In the genomic region with DNA sequence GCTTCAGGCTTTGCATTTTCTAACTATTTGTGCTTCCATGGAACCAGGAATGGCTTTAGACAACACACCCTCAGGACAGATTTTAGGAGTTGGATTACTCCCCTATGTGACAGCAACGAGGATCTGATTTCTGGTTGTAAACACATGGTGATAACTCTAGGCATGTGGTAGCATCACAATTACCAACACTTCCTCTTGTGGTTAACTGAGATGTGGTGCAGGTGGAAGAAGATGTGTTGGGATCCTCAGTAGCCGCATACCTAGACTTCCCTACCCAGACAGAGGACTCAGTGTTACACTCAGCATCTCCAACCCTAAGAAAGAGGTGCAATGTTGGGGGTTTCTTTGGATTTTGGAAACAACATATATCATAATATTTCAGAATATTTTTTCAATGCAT, we compare ENCODE assay signal across 30 cellular contexts.
"Had no signal": no experiment of that assay in that cellular context is flagged by ENCODE, and none has a peak within 500 bp of the region (broad histone marks: within the 10 kb centered on the region; RNA-seq: fewer than 3 reads in every experiment).

No MANE protein-coding gene starts in this region.

- H3K27me3 Mint-ChIP-seq: activated CD4-positive, alpha-beta memory T cell treated with anti-CD3 and anti-CD28 coated beads for 36 hours; dendritic cell treated with granulocyte-macrophage colony-stimulating factor and Interleukin-4, amounts not matched to agents 40 ng/mL and 50 ng/mL, for 4 days had no signal

- H3K9me3 ChIP-seq: esophagus muscularis mucosa, gastrocnemius medialis, heart left ventricle had no signal

- H3K36me3 Mint-ChIP-seq: activated CD4-positive, alpha-beta memory T cell treated with anti-CD3 and anti-CD28 coated beads for 36 hours; activated naive CD4-positive, alpha-beta T cell treated with anti-CD3 and anti-CD28 coated beads, Interleukin-2, amount 10 ng/mL, durations not matched to agents 7 days and 5 days; activated naive CD4-positive, alpha-beta T cell treated with anti-CD3 and anti-CD28 coated beads, Interleukin-2, amount 50 U/mL, for 72 hours; activated naive CD8-positive, alpha-beta T cell treated with anti-CD3 and anti-CD28 coated beads, Interleukin-2, amount 10 ng/mL, durations not matched to agents 7 days and 5 days had no signal

- DNase-seq: activated CD4-positive, alpha-beta memory T cell treated with anti-CD3 and anti-CD28 coated beads for 36 hours; activated CD4-positive, alpha-beta T cell treated with anti-CD3 and anti-CD28 coated beads for 36 hours; activated CD4-positive, alpha-beta T cell treated with anti-CD3 and anti-CD28 coated beads, Interleukin-2, amount 10 ng/mL, durations not matched to agents 24 days and 14 days; activated CD4-positive, CD25-positive, alpha-beta regulatory T cell; activated CD4-positive, CD25-positive, alpha-beta regulatory T cell treated with anti-CD3 and anti-CD28 coated beads, Interleukin-2, amount 50 U/mL, for 72 hours; activated CD8-positive, alpha-beta memory T cell treated with anti-CD3 and anti-CD28 coated beads, Interleukin-2, amount 50 U/mL, for 48 hours; activated gamma-delta T cell; activated naive CD4-positive, alpha-beta T cell; activated naive CD4-positive, alpha-beta T cell treated with anti-CD3 and anti-CD28 coated beads, Interleukin-2, amount 10 ng/mL, durations not matched to agents 7 days and 5 days; activated naive CD8-positive, alpha-beta T cell treated with anti-CD3 and anti-CD28 coated beads, Interleukin-2, amount 10 ng/mL, durations not matched to agents 7 days and 5 days; activated T-cell treated with anti-CD3 and anti-CD28 coated beads for 4 hours; activated T-cell treated with anti-CD3 and anti-CD28 coated beads, Interleukin-2, amount 50 U/mL, for 24 hours; activated T-cell treated with anti-CD3 and anti-CD28 coated beads, Interleukin-2, amount 50 U/mL, for 72 hours; brain microvascular endothelial cell; dorsolateral prefrontal cortex; effector memory CD4-positive, alpha-beta T cell; erythroblast; foreskin keratinocyte; gastrocnemius medialis; glutamatergic neuron; heart left ventricle; hypothalamus; T-helper 9 cell had no signal

- H3K9me3 Mint-ChIP-seq: activated CD4-positive, alpha-beta memory T cell treated with anti-CD3 and anti-CD28 coated beads for 36 hours; activated CD4-positive, alpha-beta T cell treated with anti-CD3 and anti-CD28 coated beads, Interleukin-2, amount 10 ng/mL, durations not matched to agents 24 days and 14 days; activated naive CD4-positive, alpha-beta T cell treated with anti-CD3 and anti-CD28 coated beads, Interleukin-2, amount 10 ng/mL, durations not matched to agents 7 days and 5 days; activated naive CD4-positive, alpha-beta T cell treated with anti-CD3 and anti-CD28 coated beads, Interleukin-2, amount 50 U/mL, for 72 hours; activated naive CD8-positive, alpha-beta T cell treated with anti-CD3 and anti-CD28 coated beads, Interleukin-2, amount 10 ng/mL, durations not matched to agents 7 days and 5 days; activated T-cell treated with anti-CD3 and anti-CD28 coated beads, Interleukin-2, amount 50 U/mL, for 24 hours; activated T-cell treated with anti-CD3 and anti-CD28 coated beads, Interleukin-2, amount 50 U/mL, for 72 hours; central memory CD8-positive, alpha-beta T cell; dendritic cell treated with granulocyte-macrophage colony-stimulating factor and Interleukin-4, amounts not matched to agents 40 ng/mL and 50 ng/mL, for 4 days had no signal

- H3K4me1 ChIP-seq: esophagus muscularis mucosa, foreskin keratinocyte, gastrocnemius medialis, heart left ventricle had no signal

- H3K4me3 ChIP-seq: coronary artery, dorsolateral prefrontal cortex, esophagus muscularis mucosa, gastrocnemius medialis, heart left ventricle had no signal

- H3K4me1 Mint-ChIP-seq: activated CD4-positive, alpha-beta T cell treated with anti-CD3 and anti-CD28 coated beads for 36 hours; activated CD4-positive, alpha-beta T cell treated with anti-CD3 and anti-CD28 coated beads, Interleukin-2, amount 10 ng/mL, durations not matched to agents 24 days and 14 days; activated naive CD4-positive, alpha-beta T cell treated with anti-CD3 and anti-CD28 coated beads, Interleukin-2, amount 10 ng/mL, durations not matched to agents 7 days and 5 days; activated naive CD8-positive, alpha-beta T cell treated with anti-CD3 and anti-CD28 coated beads, Interleukin-2, amount 10 ng/mL, durations not matched to agents 7 days and 5 days had no signal

- H3K36me3 ChIP-seq: brain microvascular endothelial cell, esophagus muscularis mucosa, gastrocnemius medialis, heart left ventricle had no signal

- H3K27ac Mint-ChIP-seq: activated CD4-positive, alpha-beta memory T cell treated with anti-CD3 and anti-CD28 coated beads for 36 hours; activated CD4-positive, alpha-beta T cell treated with anti-CD3 and anti-CD28 coated beads for 36 hours; activated CD4-positive, alpha-beta T cell treated with anti-CD3 and anti-CD28 coated beads, Interleukin-2, amount 10 ng/mL, durations not matched to agents 24 days and 14 days; activated naive CD4-positive, alpha-beta T cell treated with anti-CD3 and anti-CD28 coated beads, Interleukin-2, amount 10 ng/mL, durations not matched to agents 7 days and 5 days; activated naive CD4-positive, alpha-beta T cell treated with anti-CD3 and anti-CD28 coated beads, Interleukin-2, amount 50 U/mL, for 72 hours; activated naive CD8-positive, alpha-beta T cell treated with anti-CD3 and anti-CD28 coated beads, Interleukin-2, amount 10 ng/mL, durations not matched to agents 7 days and 5 days; activated T-cell treated with anti-CD3 and anti-CD28 coated beads, Interleukin-2, amount 50 U/mL, for 24 hours; activated T-cell treated with anti-CD3 and anti-CD28 coated beads, Interleukin-2, amount 50 U/mL, for 72 hours; dendritic cell treated with granulocyte-macrophage colony-stimulating factor and Interleukin-4, amounts not matched to agents 40 ng/mL and 50 ng/mL, for 4 days had no signal

- H3K27me3 ChIP-seq: brain microvascular endothelial cell, dorsolateral prefrontal cortex, esophagus muscularis mucosa, foreskin keratinocyte, gastrocnemius medialis, heart left ventricle had no signal

- FAIRE-seq: astrocyte, bronchial epithelial cell had no signal

- H3K4me3 Mint-ChIP-seq: activated CD4-positive, alpha-beta memory T cell treated with anti-CD3 and anti-CD28 coated beads for 36 hours; activated CD4-positive, alpha-beta T cell treated with anti-CD3 and anti-CD28 coated beads for 36 hours; activated CD4-positive, alpha-beta T cell treated with anti-CD3 and anti-CD28 coated beads, Interleukin-2, amount 10 ng/mL, durations not matched to agents 24 days and 14 days; activated naive CD4-positive, alpha-beta T cell treated with anti-CD3 and anti-CD28 coated beads, Interleukin-2, amount 10 ng/mL, durations not matched to agents 7 days and 5 days; activated naive CD8-positive, alpha-beta T cell treated with anti-CD3 and anti-CD28 coated beads, Interleukin-2, amount 10 ng/mL, durations not matched to agents 7 days and 5 days; activated T-cell treated with anti-CD3 and anti-CD28 coated beads, Interleukin-2, amount 50 U/mL, for 24 hours; activated T-cell treated with anti-CD3 and anti-CD28 coated beads, Interleukin-2, amount 50 U/mL, for 72 hours; central memory CD8-positive, alpha-beta T cell; dendritic cell treated with granulocyte-macrophage colony-stimulating factor and Interleukin-4, amounts not matched to agents 40 ng/mL and 50 ng/mL, for 4 days had no signal

- H3K27ac ChIP-seq: brain microvascular endothelial cell, coronary artery, dorsolateral prefrontal cortex, esophagus muscularis mucosa, foreskin keratinocyte, gastrocnemius medialis, heart left ventricle had no signal

- ATAC-seq: activated CD4-positive, alpha-beta T cell treated with anti-CD3 and anti-CD28 coated beads for 36 hours; activated naive CD4-positive, alpha-beta T cell treated with anti-CD3 and anti-CD28 coated beads, Interleukin-2, amount 50 U/mL, for 72 hours; activated T-cell treated with anti-CD3 and anti-CD28 coated beads, Interleukin-2, amount 50 U/mL, for 72 hours; foreskin keratinocyte; gastrocnemius medialis; heart left ventricle had no signal
